Comparison of ENCODE assay signal across 26 cellular contexts in genomic region chr10:112932658-112933057, GRCh38.
"Had no signal": no experiment of that assay in that cellular context is flagged by ENCODE, and none has a peak within 500 bp of the region (broad histone marks: within the 10 kb centered on the region; RNA-seq: fewer than 3 reads in every experiment).

No MANE protein-coding gene starts in this region.

- DNase-seq: stimulated activated CD4-positive, alpha-beta T cell treated with anti-CD3 and anti-CD28 coated beads, Interleukin-2, amount 100 ng/mL, for 48 hours; stimulated activated CD4-positive, alpha-beta T cell treated with anti-CD3 and anti-CD28 coated beads, Interleukin-4, amount 100 ng/mL, for 1 hour; stimulated activated CD4-positive, alpha-beta T cell treated with anti-CD3 and anti-CD28 coated beads, Interleukin-4, amount 100 ng/mL, for 24 hours; stimulated activated CD8-positive, alpha-beta memory T cell treated with anti-CD3 and anti-CD28 coated beads, Interleukin-4, amount 100 ng/mL, for 48 hours; stimulated activated naive B cell treated with anti-CD40 and anti-IgM and Interleukin-4, amounts not matched to agents 10 μg/mL and 1 μg/mL and 100 μg/mL, for 72 hours; stimulated activated naive CD4-positive, alpha-beta T cell; stimulated activated naive CD4-positive, alpha-beta T cell treated with Interleukin-2 at 50 U/mL for 16 hours; stimulated activated naive CD8-positive, alpha-beta T cell treated with anti-CD3 and anti-CD28 coated beads, Interleukin-15, amount 100 ng/mL, for 72 hours; stimulated activated naive CD8-positive, alpha-beta T cell treated with anti-CD3 and anti-CD28 coated beads, Interleukin-15, Interleukin-2, amounts not matched to agents 100 U/mL and 50 U/mL, for 24 hours; stomach; substantia nigra; testis; thyroid gland; transverse colon; trophoblast cell; upper lobe of left lung; upper lobe of right lung; uterus had no signal

- FAIRE-seq: urothelium cell line had no signal

- H3K4me1 ChIP-seq: stomach, suprapubic skin, testis, thyroid gland, tibial artery, tibial nerve, transverse colon, upper lobe of left lung, upper lobe of right lung, uterus, vagina had no signal

- H3K27ac ChIP-seq: stomach, suprapubic skin, testis, thoracic aorta, thyroid gland, tibial artery, tibial nerve, transverse colon, upper lobe of left lung, upper lobe of right lung, uterus, vagina had no signal

- H3K9me3 ChIP-seq: suprapubic skin, testis, thyroid gland, transverse colon, upper lobe of right lung, uterus, vagina had no signal

- H3K4me3 ChIP-seq: stomach, suprapubic skin, testis, thoracic aorta, thyroid gland, tibial artery, tibial nerve, transverse colon, upper lobe of left lung, upper lobe of right lung, uterus, vagina had no signal

- H3K36me3 ChIP-seq: stomach, suprapubic skin, thoracic aorta, thyroid gland, tibial artery, tibial nerve, transverse colon, upper lobe of left lung, upper lobe of right lung, uterus, vagina had no signal

- ATAC-seq: stimulated activated effector memory CD8-positive, alpha-beta T cell treated with anti-CD3 and anti-CD28 coated beads, Interleukin-12 subunit alpha, Interleukin-12 subunit beta, amount 100 ng/mL, for 72 hours; stimulated activated memory B cell treated with anti-CD40 and anti-IgM and Interleukin-4, amounts not matched to agents 10 μg/mL and 1 μg/mL and 100 μg/mL, for 72 hours; stimulated activated naive B cell treated with anti-CD40 and anti-IgM and Interleukin-4, amounts not matched to agents 10 μg/mL and 1 μg/mL and 100 μg/mL, for 72 hours; stimulated activated naive CD8-positive, alpha-beta T cell treated with anti-CD3 and anti-CD28 coated beads, Interleukin-15, amount 100 ng/mL, for 72 hours; stimulated activated naive CD8-positive, alpha-beta T cell treated with anti-CD3 and anti-CD28 coated beads, Interleukin-15, Interleukin-2, amounts not matched to agents 100 U/mL and 50 U/mL, for 24 hours; upper lobe of right lung had no signal

- H3K27me3 ChIP-seq: stomach, suprapubic skin, testis, thyroid gland, tibial artery, tibial nerve, transverse colon, upper lobe of left lung, upper lobe of right lung, uterus, vagina had no signal
